Comparison of ENCODE assay signal across 9 cellular contexts in genomic region chr11:131370090-131370751, GRCh38. TPM values are rescaled to one million over a fixed set of nuclear protein-coding genes. Genes with fewer than 3 reads are reported as not detected.
DNase-seq lines count a peak whose midpoint lies in the region; ATAC-seq and TF ChIP-seq lines count a peak whose summit lies in the region.
"Had no signal": no experiment of that assay in that cellular context is flagged by ENCODE, and none has a peak within 500 bp of the region (broad histone marks: within the 10 kb centered on the region; RNA-seq: fewer than 3 reads in every experiment).

Gene NTM, plus strand, starts transcription at chr11:131370615.

- no peak for TF ChIP-seq CTCF in left lung (IDR thresholded peaks at IDR 0.05)
- TF ChIP-seq CTCF in suprapubic skin (IDR thresholded peaks at IDR 0.05) = no peak
- no peak for TF ChIP-seq CTCF in GM13977 (IDR thresholded peaks at IDR 0.05; ENCODE audit: extremely low read depth, insufficient read depth, missing control alignments)

- no peak for TF ChIP-seq POLR2A in suprapubic skin (IDR thresholded peaks at IDR 0.05)

- 9% methylated on average over 7 of the region's 7 CpGs for WGBS in suprapubic skin

- no peak for TF ChIP-seq EP300 in suprapubic skin (IDR thresholded peaks at IDR 0.05)

- H3K27me3 ChIP-seq in duodenal mucosa (ENCODE audit: control insufficient read depth in 1 of 2, insufficient read depth in 2 of 2, low read length in 2 of 2) (peaks cover 25 to 32% of the 10 kb centered on the region in 2 donors), left lung (peaks cover 23 to 48% of the 10 kb centered on the region in 2 donors), suprapubic skin (peaks cover 39% of the 10 kb centered on the region)

- H3K9ac ChIP-seq in duodenal mucosa (ENCODE audit: low read depth in 1 of 2, low read length in 2 of 2) = no peak within 1 kb of the TSS

- peaks cover 14 to 17% of the 10 kb centered on the region in 2 donors for H3K4me1 ChIP-seq in duodenal mucosa (ENCODE audit: control insufficient read depth in 1 of 2, insufficient read depth in 2 of 2, low read length in 2 of 2)
- no peaks in the 10 kb centered on the region for H3K4me1 ChIP-seq in left lung
- H3K4me1 ChIP-seq in suprapubic skin = peaks cover 19% of the 10 kb centered on the region

- H3K9me3 ChIP-seq in duodenal mucosa (ENCODE audit: control insufficient read depth in 1 of 2, low read length in 2 of 2) (no peaks in the 10 kb centered on the region), left lung (no peaks in the 10 kb centered on the region), suprapubic skin (no peaks in the 10 kb centered on the region)

- no peak within 1 kb of the TSS for H3K27ac ChIP-seq in duodenal mucosa (ENCODE audit: low read depth, low read length)
- no peak within 1 kb of the TSS for H3K27ac ChIP-seq in left lung
- no peak within 1 kb of the TSS for H3K27ac ChIP-seq in suprapubic skin

- H3K36me3 ChIP-seq in duodenal mucosa (ENCODE audit: control insufficient read depth in 1 of 2, insufficient read depth in 2 of 2, low read length in 2 of 2) = no peaks in the 10 kb centered on the region
- no peaks in the 10 kb centered on the region for H3K36me3 ChIP-seq in left lung
- H3K36me3 ChIP-seq in suprapubic skin = no peaks in the 10 kb centered on the region

- in situ Hi-C loops in GM13977 (cut with MboI; ENCODE audit: low pct_unique_long_range_greater_than_20kb, low sequenced_read_pairs, unreplicated experiment) = no loop called here

- ATAC-seq in left lung (peak; percentile 85), HG03342 (IDR thresholded peaks at IDR 0.05; ENCODE audit: unreplicated experiment) (no peak), HG03442 (IDR thresholded peaks at IDR 0.05; ENCODE audit: unreplicated experiment) (no peak)

- intact Hi-C loops in left lung (cut with DNase I) = no loop called here

- H3K4me3 ChIP-seq in duodenal mucosa (ENCODE audit: low read depth in 1 of 2, low read length in 2 of 2) (peak within 1 kb of the TSS; percentile 58 to 60), left lung (peak within 1 kb of the TSS in 1 of 2 donors; percentile 0), suprapubic skin (peak within 1 kb of the TSS; percentile 36)

- DNase-seq in NCI-H1105 (lab: John Stamatoyannopoulos, UW) (peak; percentile 94), left lung (no peak), suprapubic skin (ENCODE audit: low spot score in 2 of 2) (no peak), T-helper 1 cell (no peak), GM13977 (ENCODE audit: low spot score) (no peak)
- DNase-seq: T-helper 2 cell had no signal

RNA-seq across cellular contexts. Expression of gene NTM, which starts in this region (rescaled TPM):
- total RNA-seq in left lung (10 to 100 TPM in 1 of 2 donors, 1 to 10 TPM in 1; 9.5 to 21.6 TPM), suprapubic skin (10 to 100 TPM in 1 of 4 donors, 1 to 10 TPM in 2, under 1 TPM in 1; 0.19 to 19.1 (median 2.1) TPM)
